Comparison of ENCODE assay signal across 9 cellular contexts in genomic region chr15:35674873-35675781, GRCh38.
DNase-seq lines count a peak whose midpoint lies in the region; ATAC-seq and TF ChIP-seq lines count a peak whose summit lies in the region.
"Had no signal": no experiment of that assay in that cellular context is flagged by ENCODE, and none has a peak within 500 bp of the region (broad histone marks: within the 10 kb centered on the region; RNA-seq: fewer than 3 reads in every experiment).

No MANE protein-coding gene starts in this region.

- peak overlapping the region; percentile 46 for H3K27ac ChIP-seq in mesodermal cell (ENCODE audit: low read depth, low read length, severe bottlenecking)

- peaks cover 4% of the 10 kb centered on the region for H3K4me1 ChIP-seq in mesodermal cell (ENCODE audit: control insufficient read depth, insufficient read depth, low read length, poor library complexity, severe bottlenecking)

- H3K9me3 ChIP-seq in mesodermal cell (ENCODE audit: control insufficient read depth, low read length), result no peaks in the 10 kb centered on the region
- H3K9me3 ChIP-seq: body of pancreas had no signal

- 91 to 100% methylated on average over 4 of the region's 8 CpGs for WGBS in mesodermal cell (ENCODE audit: insufficient coverage in 2 of 2), 2 experiments

- no peaks in the 10 kb centered on the region for H3K36me3 ChIP-seq in mesodermal cell (ENCODE audit: control insufficient read depth, insufficient read depth, low read length)

- no peak for TF ChIP-seq CTCF in choroid plexus epithelial cell (conservative IDR thresholded peaks at IDR 0.05; ENCODE audit: low read depth, low read length)

- H3K4me3 ChIP-seq in choroid plexus epithelial cell (ENCODE audit: low read depth, low read length) (no peak overlapping the region), mesodermal cell (ENCODE audit: extremely low read depth, insufficient read depth, low read length, poor library complexity, severe bottlenecking) (no peak overlapping the region)
- H3K4me3 ChIP-seq: body of pancreas had no signal

- no peak for ATAC-seq in HG02885 (IDR thresholded peaks at IDR 0.05; ENCODE audit: poor library complexity, unreplicated experiment)
- ATAC-seq: body of pancreas had no signal

- DNase-seq in COR-L47 (lab: John Stamatoyannopoulos, UW) (peak; percentile 9), NCI-H187 (lab: John Stamatoyannopoulos, UW) (peak; percentile 28 to 39), choroid plexus epithelial cell (ENCODE audit: low read depth) (peak; percentile 91), HT-29 (ENCODE audit: low spot score) (no peak)
- no peak for DNase-seq in activated CD4-positive, CD25-positive, alpha-beta regulatory T cell (lab: John Stamatoyannopoulos, UW)
- no peak for DNase-seq in stimulated activated CD4-positive, alpha-beta T cell treated with anti-CD3 and anti-CD28 coated beads, Interleukin-15, amount 100 ng/mL, for 24 hours

Comparison
In these comparisons a context has a peak if more than half of its experiments do, and no peak if none do; other contexts are left out.
1. DNase-seq: peak in COR-L47 (single experiment), NCI-H187 (2 of 2) and choroid plexus epithelial cell (single experiment); none in activated CD4-positive, CD25-positive, alpha-beta regulatory T cell (0 of 4), stimulated activated CD4-positive, alpha-beta T cell treated with anti-CD3 and anti-CD28 coated beads, Interleukin-15, amount 100 ng/mL, for 24 hours (single experiment) and HT-29 (single experiment).